Comparison of ENCODE assay signal across 13 cellular contexts in the genomic region with DNA sequence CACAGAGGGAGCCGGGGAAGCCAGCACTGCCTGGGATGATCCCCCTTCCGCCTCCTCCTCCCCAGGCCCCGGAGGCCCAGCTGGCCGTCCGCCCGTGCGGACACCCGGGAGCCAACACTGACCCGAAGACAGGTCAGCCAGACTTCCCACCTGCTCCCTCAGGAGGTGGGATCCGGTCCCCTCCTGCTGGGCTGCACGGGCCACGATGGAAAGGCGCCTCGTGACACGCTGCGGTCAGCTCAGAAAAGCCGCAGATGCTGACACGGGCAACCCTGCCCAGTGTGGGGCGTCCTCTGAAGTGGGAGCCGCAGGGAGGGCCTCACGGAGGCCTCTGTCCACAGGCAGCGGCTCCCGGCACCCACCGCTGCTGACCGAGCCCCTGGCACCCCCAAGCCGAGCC. TPM values are rescaled to one million over a fixed set of nuclear protein-coding genes. Genes with fewer than 3 reads are reported as not detected.
DNase-seq lines count a peak whose midpoint lies in the region; ATAC-seq and TF ChIP-seq lines count a peak whose summit lies in the region.
"Had no signal": no experiment of that assay in that cellular context is flagged by ENCODE, and none has a peak within 500 bp of the region (broad histone marks: within the 10 kb centered on the region; RNA-seq: fewer than 3 reads in every experiment).

No MANE protein-coding gene starts in this region.

- H3K27ac ChIP-seq in BLaER1, result 0 out of 2 replicates have a peak overlapping the region, but pooled peaks have one; percentile 4
- H3K27ac ChIP-seq in HCT116 (ENCODE audit: low read depth, low read length), result no peak overlapping the region; the same call in 1 of the 2 replicates

- no peaks in the 10 kb centered on the region for H3K27me3 ChIP-seq in BLaER1
- H3K27me3 ChIP-seq in HCT116 (ENCODE audit: insufficient read depth, low read length), result no peaks in the 10 kb centered on the region

- H3K4me1 Mint-ChIP-seq in activated CD8-positive, alpha-beta T cell treated with anti-CD3 and anti-CD28 coated beads for 36 hours (ENCODE audit: low read depth), result no peaks in the 10 kb centered on the region
- H3K4me1 Mint-ChIP-seq: CD4-positive, CD25-positive, alpha-beta regulatory T cell; CD8-positive, alpha-beta memory T cell had no signal

- ATAC-seq in HCT116 (no peak), sciatic nerve (peak; percentile 5)
- no peak for ATAC-seq in activated CD8-positive, alpha-beta T cell treated with anti-CD3 and anti-CD28 coated beads for 36 hours

- RAD21 ChIA-PET in HCT116 (lab: Charles Lee; ENCODE audit: low non-redundant PET in 1 of 2, low total read pairs in 2 of 2, uncharacterized antibody in 2 of 2, unreplicated experiment in 2 of 2), result no interaction called here

- H3K4me1 ChIP-seq in BLaER1 (peaks cover 75% of the 10 kb centered on the region), HCT116 (ENCODE audit: control insufficient read depth in 1 of 2, insufficient read depth in 2 of 2, low read length in 2 of 2) (peaks cover 39 to 51% of the 10 kb centered on the region in 2 experiments)

- H3K4me3 ChIP-seq in BLaER1, result no peak overlapping the region
- peak overlapping the region in 1 of 2 experiments; percentile 52; a peak in 1 of 4 replicates for H3K4me3 ChIP-seq in HCT116 (replicated peaks in 1 of 2; ENCODE audit: low read depth in 1 of 2, low read length in 2 of 2)

- H3K27ac Mint-ChIP-seq in activated CD8-positive, alpha-beta T cell treated with anti-CD3 and anti-CD28 coated beads for 36 hours, result no peak overlapping the region
- H3K27ac Mint-ChIP-seq: CD4-positive, CD25-positive, alpha-beta regulatory T cell; CD8-positive, alpha-beta memory T cell; H9 had no signal

- no peaks in the 10 kb centered on the region for H3K9me3 Mint-ChIP-seq in activated CD8-positive, alpha-beta T cell treated with anti-CD3 and anti-CD28 coated beads for 36 hours
- H3K9me3 Mint-ChIP-seq: CD8-positive, alpha-beta memory T cell had no signal

- H3K27me3 Mint-ChIP-seq in activated CD8-positive, alpha-beta T cell treated with anti-CD3 and anti-CD28 coated beads for 36 hours, result no peaks in the 10 kb centered on the region
- H3K27me3 Mint-ChIP-seq: CD4-positive, CD25-positive, alpha-beta regulatory T cell; CD8-positive, alpha-beta memory T cell had no signal

- no peaks in the 10 kb centered on the region; the same call in 1 of the 2 replicates for H3K79me2 ChIP-seq in HCT116 (ENCODE audit: insufficient read depth, low read length)

- H3K36me3 ChIP-seq in BLaER1 (peaks cover 25% of the 10 kb centered on the region; the same call in 1 of the 2 replicates), HCT116 (ENCODE audit: control insufficient read depth in 1 of 2, insufficient read depth in 2 of 2, low read length in 2 of 2) (no peaks in the 10 kb centered on the region)

- H3K36me3 Mint-ChIP-seq in activated CD8-positive, alpha-beta T cell treated with anti-CD3 and anti-CD28 coated beads for 36 hours (ENCODE audit: low read depth), result no peaks in the 10 kb centered on the region
- H3K36me3 Mint-ChIP-seq: CD4-positive, CD25-positive, alpha-beta regulatory T cell; CD8-positive, alpha-beta memory T cell had no signal

- no TSS peak for BruUV-seq in HCT116 (replicated peaks; lab: Mats Ljungman, UMichigan)

- H3K9ac ChIP-seq in BLaER1, result 0 out of 2 replicates have a peak overlapping the region, but pooled peaks have one; percentile 19
- H3K9ac ChIP-seq in HCT116 (ENCODE audit: low read length), result no peak overlapping the region; the same call in 1 of the 2 replicates

- no peak for TF ChIP-seq POLR2A in HCT116 (IDR thresholded peaks at IDR 0.05; ENCODE audit: borderline replicate concordance, extremely low read depth, insufficient read depth, insufficient read length)

- H3K9me3 ChIP-seq in BLaER1 (no peaks in the 10 kb centered on the region), HCT116 (ENCODE audit: control insufficient read depth in 1 of 2, insufficient read depth in 1 of 2, low read depth in 1 of 2, low read length in 2 of 2) (no peaks in the 10 kb centered on the region; a peak in 1 of 4 replicates)

- peaks cover 99% of the 10 kb centered on the region for H4K20me1 ChIP-seq in BLaER1
- no peaks in the 10 kb centered on the region for H4K20me1 ChIP-seq in HCT116 (ENCODE audit: insufficient read depth)

- CTCF ChIA-PET in HCT116 (lab: Charles Lee), result interaction anchor here (1.7 kb wide), 1 partner anchor 240 kb away, joined by 7 read pairs; no protein-coding TSS in a partner anchor
- CTCF ChIA-PET in activated CD8-positive, alpha-beta T cell treated with anti-CD3 and anti-CD28 coated beads for 36 hours (lab: Charles Lee), result no interaction called here

- intact Hi-C loops in HCT116 (cut with micrococcal nuclease) (no loop called here), sciatic nerve (cut with DNase I) (no loop called here)
- intact Hi-C loops in activated CD8-positive, alpha-beta T cell treated with anti-CD3 and anti-CD28 coated beads for 36 hours (cut with micrococcal nuclease), result no loop called here

- H2AFZ ChIP-seq in HCT116 (ENCODE audit: low read depth, low read length, poor library complexity, severe bottlenecking), result no peak overlapping the region

- TF ChIP-seq CTCF in HCT116 (IDR thresholded peaks at IDR 0.05 in 2 of 3, conservative IDR thresholded peaks at IDR 0.05 in 1 of 3; ENCODE audit: borderline replicate concordance in 1 of 3, insufficient read depth in 1 of 3, low read depth in 2 of 3, low read length in 2 of 3), result no peak
- TF ChIP-seq CTCF in activated CD8-positive, alpha-beta T cell treated with anti-CD3 and anti-CD28 coated beads for 36 hours (IDR thresholded peaks at IDR 0.05), result no peak

- TF ChIP-seq RAD21 in HCT116 (IDR thresholded peaks at IDR 0.05; ENCODE audit: low read depth), result no peak

- POLR2A ChIA-PET in HCT116 (lab: Charles Lee), result no interaction called here
- POLR2A ChIA-PET in activated CD8-positive, alpha-beta T cell treated with anti-CD3 and anti-CD28 coated beads for 36 hours (lab: Charles Lee), result interaction anchor here (1.1 kb wide), 1 partner anchor 110 kb away, joined by 3 read pairs; no protein-coding TSS in a partner anchor

- no peak overlapping the region for H3K4me3 Mint-ChIP-seq in activated CD8-positive, alpha-beta T cell treated with anti-CD3 and anti-CD28 coated beads for 36 hours
- H3K4me3 Mint-ChIP-seq: CD4-positive, CD25-positive, alpha-beta regulatory T cell; CD8-positive, alpha-beta memory T cell; H9 had no signal

- H3K4me2 ChIP-seq in BLaER1 (peak overlapping the region; percentile 97), HCT116 (ENCODE audit: low read length) (peak overlapping the region; percentile 83)

- DNase-seq in HCT116 (ENCODE audit: low read depth, low spot score) (no peak), RPMI7951 (ENCODE audit: low read depth) (peak; percentile 47), sciatic nerve (ENCODE audit: low spot score) (no peak), dedifferentiated amniotic fluid mesenchymal stem cell (ENCODE audit: extremely low spot score) (no peak), NCI-H345 treated with DMSO at 0.1 percent for 48 hours (lab: John Stamatoyannopoulos, UW; ENCODE audit: unreplicated experiment) (no peak)
- DNase-seq in activated CD8-positive, alpha-beta T cell treated with anti-CD3 and anti-CD28 coated beads for 36 hours, result no peak
- DNase-seq: 8988T; Caco-2; CD4-positive, CD25-positive, alpha-beta regulatory T cell; CD8-positive, alpha-beta memory T cell; H9 had no signal

- H3K9me2 ChIP-seq in HCT116 (ENCODE audit: insufficient read depth), result no peaks in the 10 kb centered on the region

TF ChIP-seq in HCT116, 20 proteins besides CTCF, POLR2A, EP300 and RAD21 (continues in another document):
- TF ChIP-seq ATF3 (IDR thresholded peaks at IDR 0.05), result no peak
- TF ChIP-seq ELF1 (IDR thresholded peaks at IDR 0.05; ENCODE audit: borderline replicate concordance, low read depth), result no peak
- no peak for TF ChIP-seq ZFX (IDR thresholded peaks at IDR 0.05)
- TF ChIP-seq YY1 (IDR thresholded peaks at IDR 0.05; ENCODE audit: extremely low read depth, insufficient replicate concordance, low read depth, low read length), result no peak
- TF ChIP-seq MAX (IDR thresholded peaks at IDR 0.05), result no peak
- no peak for TF ChIP-seq JUND (IDR thresholded peaks at IDR 0.05)
- no peak for TF ChIP-seq ZBTB33 (IDR thresholded peaks at IDR 0.05; ENCODE audit: extremely low read depth, insufficient replicate concordance, low read length)
- TF ChIP-seq SIN3A (IDR thresholded peaks at IDR 0.05; ENCODE audit: low read depth), result no peak
- TF ChIP-seq CBX3 (IDR thresholded peaks at IDR 0.05; ENCODE audit: low read depth), result no peak
- no peak for TF ChIP-seq TCF7L2 (IDR thresholded peaks at IDR 0.05; ENCODE audit: borderline replicate concordance, extremely low read depth, insufficient read depth, insufficient read length)
- TF ChIP-seq SRF (IDR thresholded peaks at IDR 0.05; ENCODE audit: low read depth), result no peak
- no peak for TF ChIP-seq CEBPB (IDR thresholded peaks at IDR 0.05; ENCODE audit: low read depth)
- no peak for TF ChIP-seq EZH2 (IDR thresholded peaks at IDR 0.05)

RNA-seq across cellular contexts. Expression of gene CBFA2T3, which starts 49.3 kb away (rescaled TPM):
- 19.1 TPM for total RNA-seq in HCT116 (2021; ENCODE audit: unreplicated experiment)
- 16.8 and 17.8 TPM in 2 replicates for polyA plus RNA-seq in HCT116 (2012)
- total RNA-seq in RPMI7951 (2014; rRNA removed; shearing (Covaris generic)), result not detected in 2 replicates
- total RNA-seq in sciatic nerve, result 8.2 TPM
- total RNA-seq in activated CD8-positive, alpha-beta T cell treated with anti-CD3 and anti-CD28 coated beads for 36 hours, result under 1 TPM; 0.14 to 0.34 TPM
- polyA plus RNA-seq: AG04450; CD8-positive, alpha-beta memory T cell had no signal
